In genomic region chr1:44820328-44820944, GRCh38 we compare ENCODE assay signal across 1 cellular context.
TF ChIP-seq lines count a peak whose summit lies in the region.

No MANE protein-coding gene starts in this region.

TF ChIP-seq in HepG2, 621 proteins besides CTCF, POLR2A, EP300 and RAD21 (continued from another document and continues in another):
- 0 out of 2 replicates have a peak, but pooled peaks have one; percentile 21 for TF ChIP-seq ZNF766 (CRISPR knock-in tag; IDR thresholded peaks at IDR 0.05; ENCODE audit: borderline replicate concordance)
- 0 out of 2 replicates have a peak, but pooled peaks have one; percentile 0 for TF ChIP-seq ZMAT3 (CRISPR knock-in tag; conservative IDR thresholded peaks at IDR 0.05)
- peak; percentile 4; the same call in 1 of the 2 replicates for TF ChIP-seq ZBTB4 (CRISPR knock-in tag; IDR thresholded peaks at IDR 0.05; ENCODE audit: borderline replicate concordance)
- TF ChIP-seq POLR2G (IDR thresholded peaks at IDR 0.05; ENCODE audit: low read depth, low read length), result no peak
- no peak for TF ChIP-seq MED1 (CRISPR knock-in tag; IDR thresholded peaks at IDR 0.05)
- 0 out of 2 replicates have a peak, but pooled peaks have one; percentile 32 for TF ChIP-seq ZNF225 (CRISPR knock-in tag; IDR thresholded peaks at IDR 0.05)
- 0 out of 2 replicates have a peak, but pooled peaks have one; percentile 5 for TF ChIP-seq ZNF737 (CRISPR knock-in tag; IDR thresholded peaks at IDR 0.05; ENCODE audit: borderline replicate concordance)
- TF ChIP-seq, protein P1, sequence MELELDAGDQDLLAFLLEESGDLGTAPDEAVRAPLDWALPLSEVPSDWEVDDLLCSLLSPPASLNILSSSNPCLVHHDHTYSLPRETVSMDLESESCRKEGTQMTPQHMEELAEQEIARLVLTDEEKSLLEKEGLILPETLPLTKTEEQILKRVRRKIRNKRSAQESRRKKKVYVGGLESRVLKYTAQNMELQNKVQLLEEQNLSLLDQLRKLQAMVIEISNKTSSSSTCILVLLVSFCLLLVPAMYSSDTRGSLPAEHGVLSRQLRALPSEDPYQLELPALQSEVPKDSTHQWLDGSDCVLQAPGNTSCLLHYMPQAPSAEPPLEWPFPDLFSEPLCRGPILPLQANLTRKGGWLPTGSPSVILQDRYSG (CRISPR knock-in tag; IDR thresholded peaks at IDR 0.05), result no peak
- no peak for TF ChIP-seq ZNF629 (CRISPR knock-in tag; conservative IDR thresholded peaks at IDR 0.05)
- peak; percentile 81 for TF ChIP-seq HNRNPLL (IDR thresholded peaks at IDR 0.05; ENCODE audit: low read depth, low read length, poor library complexity, severe bottlenecking)
- no peak; the same call in 1 of the 2 replicates for TF ChIP-seq SALL2 (CRISPR knock-in tag; IDR thresholded peaks at IDR 0.05)
- peak; percentile 11; the same call in 1 of the 2 replicates for TF ChIP-seq ZNF350 (CRISPR knock-in tag; IDR thresholded peaks at IDR 0.05; ENCODE audit: borderline replicate concordance, low read depth)
- TF ChIP-seq GTF3A (CRISPR knock-in tag; conservative IDR thresholded peaks at IDR 0.05), result no peak
- TF ChIP-seq, protein P2, sequence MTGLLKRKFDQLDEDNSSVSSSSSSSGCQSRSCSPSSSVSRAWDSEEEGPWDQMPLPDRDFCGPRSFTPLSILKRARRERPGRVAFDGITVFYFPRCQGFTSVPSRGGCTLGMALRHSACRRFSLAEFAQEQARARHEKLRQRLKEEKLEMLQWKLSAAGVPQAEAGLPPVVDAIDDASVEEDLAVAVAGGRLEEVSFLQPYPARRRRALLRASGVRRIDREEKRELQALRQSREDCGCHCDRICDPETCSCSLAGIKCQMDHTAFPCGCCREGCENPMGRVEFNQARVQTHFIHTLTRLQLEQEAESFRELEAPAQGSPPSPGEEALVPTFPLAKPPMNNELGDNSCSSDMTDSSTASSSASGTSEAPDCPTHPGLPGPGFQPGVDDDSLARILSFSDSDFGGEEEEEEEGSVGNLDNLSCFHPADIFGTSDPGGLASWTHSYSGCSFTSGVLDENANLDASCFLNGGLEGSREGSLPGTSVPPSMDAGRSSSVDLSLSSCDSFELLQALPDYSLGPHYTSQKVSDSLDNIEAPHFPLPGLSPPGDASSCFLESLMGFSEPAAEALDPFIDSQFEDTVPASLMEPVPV (CRISPR knock-in tag; IDR thresholded peaks at IDR 0.05), result no peak
- no peak for TF ChIP-seq SETDB1 (CRISPR knock-in tag; IDR thresholded peaks at IDR 0.05; ENCODE audit: borderline replicate concordance)
- no peak for TF ChIP-seq MAFF (IDR thresholded peaks at IDR 0.05; ENCODE audit: low read depth, low read length)
- TF ChIP-seq ZBTB10 (CRISPR knock-in tag; IDR thresholded peaks at IDR 0.05; ENCODE audit: borderline replicate concordance), result no peak
- no peak; the same call in 1 of the 2 replicates for TF ChIP-seq ZBED4 (CRISPR knock-in tag; IDR thresholded peaks at IDR 0.05; ENCODE audit: borderline replicate concordance)
- no peak for TF ChIP-seq HIVEP1 (CRISPR knock-in tag; IDR thresholded peaks at IDR 0.05)
- TF ChIP-seq ZNF878 (CRISPR knock-in tag; IDR thresholded peaks at IDR 0.05), result no peak
- no peak for TF ChIP-seq ZFP36 (IDR thresholded peaks at IDR 0.05; ENCODE audit: borderline replicate concordance, low read depth, low read length, partially characterized antibody)
- TF ChIP-seq ZNF660 (CRISPR knock-in tag; IDR thresholded peaks at IDR 0.05; ENCODE audit: borderline replicate concordance, low read depth), result no peak
- TF ChIP-seq KDM1A (CRISPR knock-in tag; IDR thresholded peaks at IDR 0.05), result no peak
- 0 out of 2 replicates have a peak, but pooled peaks have one; percentile 7 for TF ChIP-seq IRF2 (CRISPR knock-in tag; IDR thresholded peaks at IDR 0.05)
- no peak for TF ChIP-seq NFE2L2 (IDR thresholded peaks at IDR 0.05; ENCODE audit: low read length)
- TF ChIP-seq ATF5 (CRISPR knock-in tag; IDR thresholded peaks at IDR 0.05; ENCODE audit: low read depth), result no peak
- TF ChIP-seq ZNF3 (CRISPR knock-in tag; IDR thresholded peaks at IDR 0.05), result no peak
- TF ChIP-seq TBL1XR1 (IDR thresholded peaks at IDR 0.05; ENCODE audit: borderline replicate concordance, low read length, partially characterized antibody), result no peak
- TF ChIP-seq, protein P3, sequence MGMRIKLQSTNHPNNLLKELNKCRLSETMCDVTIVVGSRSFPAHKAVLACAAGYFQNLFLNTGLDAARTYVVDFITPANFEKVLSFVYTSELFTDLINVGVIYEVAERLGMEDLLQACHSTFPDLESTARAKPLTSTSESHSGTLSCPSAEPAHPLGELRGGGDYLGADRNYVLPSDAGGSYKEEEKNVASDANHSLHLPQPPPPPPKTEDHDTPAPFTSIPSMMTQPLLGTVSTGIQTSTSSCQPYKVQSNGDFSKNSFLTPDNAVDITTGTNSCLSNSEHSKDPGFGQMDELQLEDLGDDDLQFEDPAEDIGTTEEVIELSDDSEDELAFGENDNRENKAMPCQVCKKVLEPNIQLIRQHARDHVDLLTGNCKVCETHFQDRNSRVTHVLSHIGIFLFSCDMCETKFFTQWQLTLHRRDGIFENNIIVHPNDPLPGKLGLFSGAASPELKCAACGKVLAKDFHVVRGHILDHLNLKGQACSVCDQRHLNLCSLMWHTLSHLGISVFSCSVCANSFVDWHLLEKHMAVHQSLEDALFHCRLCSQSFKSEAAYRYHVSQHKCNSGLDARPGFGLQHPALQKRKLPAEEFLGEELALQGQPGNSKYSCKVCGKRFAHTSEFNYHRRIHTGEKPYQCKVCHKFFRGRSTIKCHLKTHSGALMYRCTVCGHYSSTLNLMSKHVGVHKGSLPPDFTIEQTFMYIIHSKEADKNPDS (CRISPR knock-in tag; IDR thresholded peaks at IDR 0.05), result no peak
- no peak for TF ChIP-seq ZUFSP (CRISPR knock-in tag; IDR thresholded peaks at IDR 0.05; ENCODE audit: borderline replicate concordance)
- TF ChIP-seq MAZ (IDR thresholded peaks at IDR 0.05; ENCODE audit: borderline replicate concordance, low read depth, low read length), result no peak
- peak; percentile 43; the same call in 1 of the 2 replicates for TF ChIP-seq MAZ (CRISPR knock-in tag; IDR thresholded peaks at IDR 0.05; ENCODE audit: low read depth)
- TF ChIP-seq ZNF468 (CRISPR knock-in tag; IDR thresholded peaks at IDR 0.05), result no peak
- no peak for TF ChIP-seq ZNF761 (CRISPR knock-in tag; conservative IDR thresholded peaks at IDR 0.05)
- TF ChIP-seq ZBTB37 (CRISPR knock-in tag; IDR thresholded peaks at IDR 0.05), result no peak
- no peak; the same call in 1 of the 2 replicates for TF ChIP-seq SMAD3 (CRISPR knock-in tag; IDR thresholded peaks at IDR 0.05)
- no peak for TF ChIP-seq NR3C1 (CRISPR knock-in tag; IDR thresholded peaks at IDR 0.05)
- no peak for TF ChIP-seq SP140L (CRISPR knock-in tag; IDR thresholded peaks at IDR 0.05; ENCODE audit: borderline replicate concordance)
